8 cellular contexts compared by ENCODE assay signal in genomic region chr7:101952355-101953247, GRCh38.
DNase-seq lines count a peak whose midpoint lies in the region; ATAC-seq, FAIRE-seq and TF ChIP-seq lines count a peak whose summit lies in the region.

No MANE protein-coding gene starts in this region.

- ATAC-seq in HG03095 (IDR thresholded peaks at IDR 0.05; ENCODE audit: unreplicated experiment) (no peak), GM21528 (IDR thresholded peaks at IDR 0.05; ENCODE audit: low FRiP score, unreplicated experiment) (no peak), HG03342 (IDR thresholded peaks at IDR 0.05; ENCODE audit: unreplicated experiment) (no peak)

- no peaks in the 10 kb centered on the region; the same call in 1 of the 2 replicates for H3K9me3 ChIP-seq in AG04450 (ENCODE audit: control insufficient read depth, insufficient read depth, low read length)
- H3K9me3 ChIP-seq in mucosa of stomach (ENCODE audit: control insufficient read depth, low read length): no peaks in the 10 kb centered on the region
- no peaks in the 10 kb centered on the region for H3K9me3 ChIP-seq in WERI-Rb-1 (ENCODE audit: severe bottlenecking)

- TF ChIP-seq CTCF in AG04450 (IDR thresholded peaks at IDR 0.05; ENCODE audit: low read depth, low read length) (no peak), bronchial epithelial cell (IDR thresholded peaks at IDR 0.05; ENCODE audit: insufficient read depth, low read length, severe bottlenecking) (no peak), WERI-Rb-1 (IDR thresholded peaks at IDR 0.05; ENCODE audit: low read depth, low read length) (no peak)

- CTCF ChIA-PET in AG04450 (lab: Charles Lee): no interaction called here

- H3K27me3 ChIP-seq in AG04450 (ENCODE audit: control insufficient read depth, insufficient read depth, low read length): no peaks in the 10 kb centered on the region
- no peaks in the 10 kb centered on the region for H3K27me3 ChIP-seq in bronchial epithelial cell (ENCODE audit: control insufficient read depth, insufficient read depth, low read length)
- no peaks in the 10 kb centered on the region for H3K27me3 ChIP-seq in mucosa of stomach (ENCODE audit: control insufficient read depth, insufficient read depth, low read length)
- H3K27me3 ChIP-seq in WERI-Rb-1 (ENCODE audit: insufficient read depth, low read depth, severe bottlenecking): no peaks in the 10 kb centered on the region

- DNase-seq in AG04450 (ENCODE audit: low read depth, low spot score) (peak; percentile 61), KBM-7 (peak; percentile 69), bronchial epithelial cell (ENCODE audit: low read depth) (peak; percentile 76), WERI-Rb-1 (no peak)

- POLR2A ChIA-PET in AG04450 (lab: Yijun Ruan, JAX): no interaction called here

- in situ Hi-C loops in KBM-7 (cut with MboI; ENCODE audit: low pct_unique_long_range_greater_than_20kb, low sequenced_read_pairs): no loop called here

- peak overlapping the region; percentile 94 for H3K27ac ChIP-seq in AG04450 (ENCODE audit: low read depth, low read length)
- H3K27ac ChIP-seq in WERI-Rb-1: no peak overlapping the region

- no peak for FAIRE-seq in bronchial epithelial cell (lab: Jason Lieb, UNC)

- peaks cover 42% of the 10 kb centered on the region for H3K4me1 ChIP-seq in mucosa of stomach (ENCODE audit: control insufficient read depth, insufficient read depth, low read length)

- H3K4me3 ChIP-seq in AG04450 (ENCODE audit: low read depth, low read length) (no peak overlapping the region), bronchial epithelial cell (ENCODE audit: low read depth, low read length) (no peak overlapping the region), mucosa of stomach (ENCODE audit: low read length) (no peak overlapping the region), WERI-Rb-1 (ENCODE audit: low read depth, low read length) (no peak overlapping the region)

- no peaks in the 10 kb centered on the region for H3K36me3 ChIP-seq in bronchial epithelial cell (ENCODE audit: control insufficient read depth, insufficient read depth, low read length)
- no peaks in the 10 kb centered on the region for H3K36me3 ChIP-seq in mucosa of stomach (ENCODE audit: control insufficient read depth, insufficient read depth, low read length)
- H3K36me3 ChIP-seq in WERI-Rb-1: no peaks in the 10 kb centered on the region

- peak overlapping the region; percentile 47 for H3K9ac ChIP-seq in mucosa of stomach (ENCODE audit: low read length)
